ENCODE assay signal across 8 cellular contexts in the genomic region with DNA sequence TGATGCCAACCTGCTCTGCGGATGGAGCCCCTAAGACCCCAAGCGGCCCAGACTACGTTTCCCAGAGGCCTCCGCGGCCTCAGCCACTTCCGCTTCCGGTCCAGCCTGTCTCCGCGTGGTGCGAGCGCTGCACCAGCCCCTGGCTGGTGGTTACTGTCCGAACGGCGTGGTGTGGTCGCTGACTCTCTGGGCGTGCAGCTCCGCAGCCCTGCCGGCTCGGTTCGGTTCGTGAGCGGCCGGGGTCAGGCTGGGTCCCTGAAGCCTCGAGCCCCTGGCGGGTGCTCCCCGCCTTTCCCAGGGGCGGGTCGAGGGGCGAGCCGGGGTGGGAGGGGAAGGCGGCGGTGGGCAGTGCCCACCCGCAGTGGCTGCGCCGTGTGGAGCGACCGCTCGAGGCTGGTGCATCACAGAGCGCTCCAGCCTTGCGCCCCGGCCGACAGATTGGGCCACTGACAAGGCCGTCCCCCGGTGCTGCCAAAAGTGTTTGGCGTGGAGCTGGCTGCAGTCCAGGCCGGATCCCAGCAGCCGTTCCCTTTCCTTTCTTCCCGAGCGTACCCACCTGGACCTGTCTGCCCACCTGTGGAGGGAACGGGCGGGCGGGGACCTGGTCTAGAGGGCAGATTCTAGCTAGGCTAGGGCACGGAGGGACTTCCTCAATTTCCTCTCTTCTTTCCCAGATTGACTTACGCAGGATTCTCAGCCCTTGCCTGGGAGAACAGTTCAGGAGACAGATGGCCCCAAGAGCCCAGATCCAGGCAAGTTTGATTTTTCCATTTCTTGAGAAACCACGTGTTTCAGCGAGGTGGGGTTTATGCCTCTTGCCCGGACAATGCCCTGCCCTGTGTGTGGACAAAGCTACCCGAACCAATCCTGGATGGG. TPM values are rescaled to one million over a fixed set of nuclear protein-coding genes. Genes with fewer than 3 reads are reported as not detected.
DNase-seq lines count a peak whose midpoint lies in the region; ATAC-seq and TF ChIP-seq lines count a peak whose summit lies in the region.

TSS of gene ZNF485 (plus strand) at position 116 of the 876 bp plus-strand sequence. CDS start at position 729, 613 bp downstream.

- peak within 1 kb of the TSS; percentile 80 to 93 (median 85) for H3K4me3 Mint-ChIP-seq in naive thymus-derived CD4-positive, alpha-beta T cell
- H3K4me3 Mint-ChIP-seq in stimulated activated naive B cell treated with anti-CD40 and anti-IgM and Interleukin-4, amounts not matched to agents 10 μg/mL and 1 μg/mL and 100 μg/mL, for 72 hours = peak within 1 kb of the TSS; percentile 80 to 89

- peaks cover 11 to 47% (median 45%) of the 10 kb centered on the region in 7 donors for H3K4me1 Mint-ChIP-seq in naive thymus-derived CD4-positive, alpha-beta T cell
- peaks cover 16 to 33% of the 10 kb centered on the region in 2 donors for H3K4me1 Mint-ChIP-seq in stimulated activated naive B cell treated with anti-CD40 and anti-IgM and Interleukin-4, amounts not matched to agents 10 μg/mL and 1 μg/mL and 100 μg/mL, for 72 hours

- peak; percentile 54 for DNase-seq in COLO829 (ENCODE audit: low spot score)
- peak; percentile 78 for DNase-seq in HK-2 (ENCODE audit: unreplicated experiment)
- DNase-seq in Peyer's patch = peak; percentile 59 to 85 (median 71)
- peak; percentile 28 to 42 for DNase-seq in activated T-helper 1 cell treated with anti-CD3 and anti-CD28 coated beads, Interleukin-2, amount 50 U/mL, for 16 hours (ENCODE audit: low read depth in 1 of 2, low spot score in 1 of 2)
- peak; percentile 51 for DNase-seq in fibroblast of peridontal ligament (ENCODE audit: extremely low read depth)
- peak; percentile 41 to 61 (median 56) for DNase-seq in naive thymus-derived CD4-positive, alpha-beta T cell
- DNase-seq in stimulated activated naive B cell treated with anti-CD40 and anti-IgM and Interleukin-4, amounts not matched to agents 10 μg/mL and 1 μg/mL and 100 μg/mL, for 72 hours = peak; percentile 72

- H3K36me3 ChIP-seq in Peyer's patch = no peaks in the 10 kb centered on the region
- peaks cover 0 to 23% (median 0%) of the 10 kb centered on the region in 3 experiments for H3K36me3 ChIP-seq in naive thymus-derived CD4-positive, alpha-beta T cell (ENCODE audit: control insufficient read depth in 2 of 3, insufficient read depth in 3 of 3, low read length in 3 of 3)

- peaks cover 0 to 8% (median 0%) of the 10 kb centered on the region in 5 donors for H3K27me3 Mint-ChIP-seq in naive thymus-derived CD4-positive, alpha-beta T cell
- H3K27me3 Mint-ChIP-seq in stimulated activated naive B cell treated with anti-CD40 and anti-IgM and Interleukin-4, amounts not matched to agents 10 μg/mL and 1 μg/mL and 100 μg/mL, for 72 hours = peaks cover 5 to 6% of the 10 kb centered on the region in 2 donors

- H3K9me3 ChIP-seq in Peyer's patch = no peaks in the 10 kb centered on the region
- no peaks in the 10 kb centered on the region for H3K9me3 ChIP-seq in naive thymus-derived CD4-positive, alpha-beta T cell (ENCODE audit: control insufficient read depth in 2 of 3, low read length in 3 of 3)

- intact Hi-C loops in naive thymus-derived CD4-positive, alpha-beta T cell (cut with micrococcal nuclease) = loop anchor here (1.0 kb wide), 7 partner anchors 11 to 1054 kb away; partner anchors contain the start of genes ZNF239 (in 2 of the 2), ZNF32 (in 2 of the 2), BMS1 (in 1 of the 2) and ZNF33B (in 1 of the 2)

- peaks cover 0 to 13% (median 0%) of the 10 kb centered on the region in 11 donors for H3K9me3 Mint-ChIP-seq in naive thymus-derived CD4-positive, alpha-beta T cell
- peaks cover 0 to 6% of the 10 kb centered on the region in 2 donors for H3K9me3 Mint-ChIP-seq in stimulated activated naive B cell treated with anti-CD40 and anti-IgM and Interleukin-4, amounts not matched to agents 10 μg/mL and 1 μg/mL and 100 μg/mL, for 72 hours

- H3K4me1 ChIP-seq in Peyer's patch = no peaks in the 10 kb centered on the region
- peaks cover 11 to 12% of the 10 kb centered on the region in 2 donors for H3K4me1 ChIP-seq in naive thymus-derived CD4-positive, alpha-beta T cell (ENCODE audit: control insufficient read depth in 2 of 2, insufficient read depth in 2 of 2, low read length in 2 of 2)

- CTCF ChIA-PET in naive thymus-derived CD4-positive, alpha-beta T cell (lab: Charles Lee) = no interaction called here

- POLR2A ChIA-PET in naive thymus-derived CD4-positive, alpha-beta T cell (lab: Charles Lee) = interaction anchor here (0.6 to 4.0 kb wide), 6 partner anchors 9 to 42 kb away, joined by 3 to 22 read pairs (median 4); partner anchors contain the start of genes ZNF239 and ZNF32

- peak in 1 of 6 experiments; percentile 1 for TF ChIP-seq CTCF in Peyer's patch (IDR thresholded peaks at IDR 0.05)

- peak within 1 kb of the TSS; percentile 84 to 97 (median 93) for H3K4me3 ChIP-seq in Peyer's patch
- peak within 1 kb of the TSS; percentile 82 for H3K4me3 ChIP-seq in naive thymus-derived CD4-positive, alpha-beta T cell (ENCODE audit: low read length)

- peaks cover 14 to 46% (median 36%) of the 10 kb centered on the region in 5 donors for H3K36me3 Mint-ChIP-seq in naive thymus-derived CD4-positive, alpha-beta T cell
- H3K36me3 Mint-ChIP-seq in stimulated activated naive B cell treated with anti-CD40 and anti-IgM and Interleukin-4, amounts not matched to agents 10 μg/mL and 1 μg/mL and 100 μg/mL, for 72 hours = peaks cover 28 to 36% of the 10 kb centered on the region in 2 donors

- TF ChIP-seq POLR2A in Peyer's patch (IDR thresholded peaks at IDR 0.05) = peak in 1 of 2 donors; percentile 16

- peak within 1 kb of the TSS; percentile 21 to 81 (median 45) for H3K27ac ChIP-seq in Peyer's patch
- H3K27ac ChIP-seq in naive thymus-derived CD4-positive, alpha-beta T cell (ENCODE audit: low read depth, low read length) = peak within 1 kb of the TSS; percentile 75

- peak within 1 kb of the TSS; percentile 62 to 88 (median 77) for H3K27ac Mint-ChIP-seq in naive thymus-derived CD4-positive, alpha-beta T cell
- peak within 1 kb of the TSS; percentile 84 for H3K27ac Mint-ChIP-seq in stimulated activated naive B cell treated with anti-CD40 and anti-IgM and Interleukin-4, amounts not matched to agents 10 μg/mL and 1 μg/mL and 100 μg/mL, for 72 hours

- ATAC-seq in GM19463 (IDR thresholded peaks at IDR 0.05; ENCODE audit: unreplicated experiment) = peak; percentile 99
- peak; percentile 90 for ATAC-seq in naive thymus-derived CD4-positive, alpha-beta T cell
- peak; percentile 98 to 99 for ATAC-seq in stimulated activated naive B cell treated with anti-CD40 and anti-IgM and Interleukin-4, amounts not matched to agents 10 μg/mL and 1 μg/mL and 100 μg/mL, for 72 hours (replicated peaks)

- H3K27me3 ChIP-seq in Peyer's patch = no peaks in the 10 kb centered on the region
- no peaks in the 10 kb centered on the region for H3K27me3 ChIP-seq in naive thymus-derived CD4-positive, alpha-beta T cell (ENCODE audit: control insufficient read depth in 2 of 2, insufficient read depth in 2 of 2, low read length in 2 of 2)

RNA-seq across cellular contexts. Expression of gene ZNF485, which starts in this region (rescaled TPM):
- 10 to 100 TPM in 1 of 4 donors, 1 to 10 TPM in 3; 1.5 to 19.0 (median 2.5) TPM for total RNA-seq in Peyer's patch
- total RNA-seq in naive thymus-derived CD4-positive, alpha-beta T cell = 10 to 100 TPM in 2 of 5 experiments, 1 to 10 TPM in 3; 2.9 to 13.1 (median 5.3) TPM
- polyA plus RNA-seq in naive thymus-derived CD4-positive, alpha-beta T cell = 1 to 10 TPM; 6.0 to 7.4 TPM

Comparison
In these comparisons a context has a peak if more than half of its experiments do, and no peak if none do; other contexts are left out.
1. Peak in every context shown above with its lines: DNase-seq, ATAC-seq, H3K4me3 ChIP-seq and H3K27ac ChIP-seq.